Comparison of ENCODE assay signal across 8 cellular contexts in genomic region chr6:52162940-52163908, GRCh38. TPM values are rescaled to one million over a fixed set of nuclear protein-coding genes. Genes with fewer than 3 reads are reported as not detected.
DNase-seq lines count a peak whose midpoint lies in the region; ATAC-seq and TF ChIP-seq lines count a peak whose summit lies in the region.

No MANE protein-coding gene starts in this region.

- TF ChIP-seq CTCF in AG09309 (IDR thresholded peaks at IDR 0.05; ENCODE audit: control insufficient read depth, insufficient read depth, low read depth, low read length, missing control alignments) (peak; percentile 72), GM12801 (IDR thresholded peaks at IDR 0.05; ENCODE audit: extremely low read depth, insufficient read length) (peak; percentile 47), brain microvascular endothelial cell (IDR thresholded peaks at IDR 0.05; ENCODE audit: low read depth, low read length, missing control alignments) (peak; percentile 62), right atrium auricular region (IDR thresholded peaks at IDR 0.05) (peak in 1 of 2 donors; percentile 50)

- no peaks in the 10 kb centered on the region for H3K27me3 ChIP-seq in brain microvascular endothelial cell (replicated peaks)
- no peaks in the 10 kb centered on the region for H3K27me3 ChIP-seq in mesendoderm (ENCODE audit: insufficient read depth, low read length, poor library complexity)
- no peaks in the 10 kb centered on the region for H3K27me3 ChIP-seq in right atrium auricular region

- H3K4me2 ChIP-seq in mesendoderm (ENCODE audit: low read length): no peak overlapping the region

- no peak overlapping the region for H4K5ac ChIP-seq in mesendoderm (ENCODE audit: low read length)

- no peaks in the 10 kb centered on the region for H3K4me1 ChIP-seq in mesendoderm (ENCODE audit: control insufficient read depth, low read depth, low read length)
- no peaks in the 10 kb centered on the region for H3K4me1 ChIP-seq in right atrium auricular region

- peak; percentile 7 for DNase-seq in AG09309 (ENCODE audit: low read depth)
- DNase-seq in NCI-H2196 (lab: John Stamatoyannopoulos, UW; ENCODE audit: unreplicated experiment): peak; percentile 39
- no peak for DNase-seq in brain microvascular endothelial cell
- peak; percentile 57 for DNase-seq in mesendoderm
- DNase-seq in activated effector memory CD4-positive, alpha-beta T cell treated with anti-CD3 and anti-CD28 coated beads, Interleukin-2, amount 50 U/mL, for 16 hours: no peak
- DNase-seq in right atrium auricular region (ENCODE audit: low spot score): no peak

- H3K4ac ChIP-seq in mesendoderm (ENCODE audit: low read depth, low read length): peak overlapping the region; percentile 36

- no peak overlapping the region for H3K18ac ChIP-seq in mesendoderm (ENCODE audit: low read length)

- H3K9me3 ChIP-seq in right atrium auricular region: no peaks in the 10 kb centered on the region

- no peak overlapping the region for H2BK15ac ChIP-seq in mesendoderm (replicated peaks; ENCODE audit: low read depth)

- H3K56ac ChIP-seq in mesendoderm (ENCODE audit: low read length): no peak overlapping the region

- H3K27ac ChIP-seq in brain microvascular endothelial cell: no peak overlapping the region
- no peak overlapping the region for H3K27ac ChIP-seq in mesendoderm (ENCODE audit: low read depth, low read length)
- no peak overlapping the region for H3K27ac ChIP-seq in right atrium auricular region

- in situ Hi-C loops in brain microvascular endothelial cell (cut with HindIII; ENCODE audit: low pct_ligation_motif_present, low sequenced_read_pairs): no loop called here

- H3K9ac ChIP-seq in mesendoderm (ENCODE audit: low read length): no peak overlapping the region

- H3K79me1 ChIP-seq in mesendoderm (ENCODE audit: low read length): no peaks in the 10 kb centered on the region

- H2BK5ac ChIP-seq in mesendoderm (ENCODE audit: low read length): no peak overlapping the region

- no peak overlapping the region for H2BK120ac ChIP-seq in mesendoderm (ENCODE audit: low read depth, low read length)

- WGBS in mesendoderm (ENCODE audit: extremely low coverage, insufficient coverage, low lambda C conversion rate): no CpG with 5 or more reads among the region's 4 CpGs

- H3K79me2 ChIP-seq in mesendoderm (ENCODE audit: control insufficient read depth, insufficient read depth, low read length): no peaks in the 10 kb centered on the region

- peak; percentile 60 for ATAC-seq in HG02759 (IDR thresholded peaks at IDR 0.05; ENCODE audit: unreplicated experiment)

- no peaks in the 10 kb centered on the region for H3K36me3 ChIP-seq in brain microvascular endothelial cell (replicated peaks)
- no peaks in the 10 kb centered on the region for H3K36me3 ChIP-seq in mesendoderm (ENCODE audit: control insufficient read depth, insufficient read depth, low read length)
- no peaks in the 10 kb centered on the region for H3K36me3 ChIP-seq in right atrium auricular region

- H3K23ac ChIP-seq in mesendoderm (ENCODE audit: low read length): no peak overlapping the region

- H4K8ac ChIP-seq in mesendoderm (ENCODE audit: low read depth, low read length): no peak overlapping the region

- H3K4me3 ChIP-seq in AG09309 (ENCODE audit: control insufficient read depth, low read depth, low read length) (no peak overlapping the region), brain microvascular endothelial cell (ENCODE audit: low read depth, low read length) (no peak overlapping the region), mesendoderm (ENCODE audit: low read length) (no peak overlapping the region), right atrium auricular region (no peak overlapping the region)

- no peak overlapping the region for H2AK5ac ChIP-seq in mesendoderm (ENCODE audit: low read length)

RNA-seq across cellular contexts. Expression of gene IL17A, which starts 23.0 kb away (rescaled TPM):
- not detected for polyA plus RNA-seq in mesendoderm (2013, experiment 1 of 2)
- not detected for polyA plus RNA-seq in mesendoderm (2013, experiment 2 of 2)
- not detected for total RNA-seq in right atrium auricular region

Comparison
In these comparisons a context has a peak if more than half of its experiments do, and no peak if none do; other contexts are left out.
1. DNase-seq: peak in AG09309 (single experiment), NCI-H2196 (single experiment) and mesendoderm (single experiment); none in brain microvascular endothelial cell (single experiment), activated effector memory CD4-positive, alpha-beta T cell treated with anti-CD3 and anti-CD28 coated beads, Interleukin-2, amount 50 U/mL, for 16 hours (single experiment) and right atrium auricular region (single experiment).